In genomic region chr4:54217642-54218486, GRCh38 we compare ENCODE assay signal across 8 cellular contexts. TPM values are rescaled to one million over a fixed set of nuclear protein-coding genes. Genes with fewer than 3 reads are reported as not detected.
DNase-seq lines count a peak whose midpoint lies in the region; ATAC-seq lines count a peak whose summit lies in the region.

No MANE protein-coding gene starts in this region.

- no peaks in the 10 kb centered on the region for H3K9me3 ChIP-seq in mesodermal cell (ENCODE audit: control insufficient read depth, low read length)

- no peaks in the 10 kb centered on the region for H3K36me3 ChIP-seq in mesodermal cell (ENCODE audit: control insufficient read depth, insufficient read depth, low read length)

- WGBS in mesodermal cell (ENCODE audit: insufficient coverage in 2 of 2), 2 experiments, result 4 to 6% methylated on average over 18 to 21 of the region's 23 CpGs

- H3K4me1 ChIP-seq in mesodermal cell (ENCODE audit: control insufficient read depth, insufficient read depth, low read length, poor library complexity, severe bottlenecking), result peaks cover 25% of the 10 kb centered on the region

- peak overlapping the region; percentile 65 for H3K27ac ChIP-seq in mesodermal cell (ENCODE audit: low read depth, low read length, severe bottlenecking)

- peak overlapping the region; percentile 9 for H3K4me3 ChIP-seq in mesodermal cell (ENCODE audit: extremely low read depth, insufficient read depth, low read length, poor library complexity, severe bottlenecking)

- DNase-seq in AG08396 (ENCODE audit: low spot score) (peak; percentile 82), HS-27A (ENCODE audit: low read depth) (peak; percentile 91), NCI-H82 treated with DMSO at 0.1 percent for 48 hours (lab: John Stamatoyannopoulos, UW; ENCODE audit: unreplicated experiment) (peak; percentile 33), epidermal melanocyte (ENCODE audit: insufficient read length, low spot score) (peak; percentile 87)
- DNase-seq in activated CD8-positive, alpha-beta memory T cell treated with anti-CD3 and anti-CD28 coated beads, Interleukin-2, amount 50 U/mL, for 4 hours, result peak; percentile 53
- DNase-seq in stimulated activated naive CD4-positive, alpha-beta T cell (lab: John Stamatoyannopoulos, UW), result peak; percentile 24 to 73 (median 30)

- peak; percentile 69 for ATAC-seq in GM18907 (IDR thresholded peaks at IDR 0.05; ENCODE audit: unreplicated experiment)

RNA-seq across cellular contexts. Expression of gene PDGFRA, which starts 11.2 kb away (rescaled TPM):
- 55.4 TPM for polyA plus RNA-seq in mesodermal cell (2013, experiment 1 of 2)
- polyA plus RNA-seq in mesodermal cell (2013, experiment 2 of 2), result 66.1 TPM

Comparison
In these comparisons a context has a peak if more than half of its experiments do, and no peak if none do; other contexts are left out.
1. Peak in every context shown above with its lines: DNase-seq, ATAC-seq, H3K4me3 ChIP-seq and H3K27ac ChIP-seq.
2. DNase-seq: peak in every context shown above with its lines; median percentile 91 in HS-27A; 87 in epidermal melanocyte; 82 in AG08396; 53 in activated CD8-positive, alpha-beta memory T cell treated with anti-CD3 and anti-CD28 coated beads, Interleukin-2, amount 50 U/mL, for 4 hours; 33 in NCI-H82 treated with DMSO at 0.1 percent for 48 hours; 30 in stimulated activated naive CD4-positive, alpha-beta T cell.